ENCODE assay signal across 17 cellular contexts in genomic region chr4:169582203-169582602, GRCh38. TPM values are rescaled to one million over a fixed set of nuclear protein-coding genes. Genes with fewer than 3 reads are reported as not detected.
DNase-seq lines count a peak whose midpoint lies in the region; ATAC-seq and TF ChIP-seq lines count a peak whose summit lies in the region.
"Had no signal": no experiment of that assay in that cellular context is flagged by ENCODE, and none has a peak within 500 bp of the region (broad histone marks: within the 10 kb centered on the region; RNA-seq: fewer than 3 reads in every experiment).

No MANE protein-coding gene starts in this region.

- DNase-seq in NCI-H345 (lab: John Stamatoyannopoulos, UW) (no peak), NCI-H2107 treated with DMSO at 0.1 percent for 48 hours (lab: John Stamatoyannopoulos, UW; ENCODE audit: unreplicated experiment) (no peak)
- no peak for DNase-seq in activated T-cell treated with anti-CD3 and anti-CD28 coated beads, Interleukin-2, amount 50 U/mL, for 72 hours
- DNase-seq in effector memory CD4-positive, alpha-beta T cell = no peak
- DNase-seq: activated CD4-positive, CD25-positive, alpha-beta regulatory T cell; activated gamma-delta T cell; C1 segment of cervical spinal cord; GDM1; left cardiac atrium; NCI-H526 treated with DMSO at 0.1 percent for 48 hours; stomach had no signal

- peaks cover 0 to 2% of the 10 kb centered on the region in 2 donors for H3K36me3 Mint-ChIP-seq in activated T-cell treated with anti-CD3 and anti-CD28 coated beads, Interleukin-2, amount 50 U/mL, for 72 hours (ENCODE audit: insufficient read depth in 2 of 2)

- H3K27ac Mint-ChIP-seq in activated T-cell treated with anti-CD3 and anti-CD28 coated beads, Interleukin-2, amount 50 U/mL, for 72 hours = no peak overlapping the region

- H3K27me3 Mint-ChIP-seq in activated T-cell treated with anti-CD3 and anti-CD28 coated beads, Interleukin-2, amount 50 U/mL, for 72 hours (ENCODE audit: low read depth) = no peaks in the 10 kb centered on the region

- no peak overlapping the region for H2AFZ ChIP-seq in OCI-LY3 (ENCODE audit: low read depth, low read length)

- H3K9ac ChIP-seq in OCI-LY3 (ENCODE audit: low read length) = no peak overlapping the region

- TF ChIP-seq CTCF in OCI-LY3 (IDR thresholded peaks at IDR 0.05; ENCODE audit: low read depth, low read length) = peak; percentile 28

- H3K27me3 ChIP-seq in OCI-LY3 (ENCODE audit: low read depth, low read length) = no peaks in the 10 kb centered on the region
- H3K27me3 ChIP-seq in effector memory CD4-positive, alpha-beta T cell (replicated peaks; ENCODE audit: control insufficient read depth, insufficient read depth, low read length, poor library complexity, severe bottlenecking) = no peaks in the 10 kb centered on the region
- H3K27me3 ChIP-seq: stomach had no signal

- no peaks in the 10 kb centered on the region for H4K20me1 ChIP-seq in OCI-LY3 (ENCODE audit: insufficient read depth, low read length)

- H3K27ac ChIP-seq in OCI-LY3 (ENCODE audit: low read length) = no peak overlapping the region
- H3K27ac ChIP-seq in effector memory CD4-positive, alpha-beta T cell (ENCODE audit: insufficient read depth, low read length, poor library complexity, severe bottlenecking) = no peak overlapping the region
- H3K27ac ChIP-seq: coronary artery, HL-60, stomach had no signal

- H3K9me3 ChIP-seq in OCI-LY3 (ENCODE audit: insufficient read depth, low read length) = no peaks in the 10 kb centered on the region
- no peaks in the 10 kb centered on the region for H3K9me3 ChIP-seq in effector memory CD4-positive, alpha-beta T cell (ENCODE audit: control insufficient read depth, low read length)
- H3K9me3 ChIP-seq: stomach had no signal

- H3K4me3 ChIP-seq in OCI-LY3 (ENCODE audit: low read length) = no peak overlapping the region
- no peak overlapping the region for H3K4me3 ChIP-seq in effector memory CD4-positive, alpha-beta T cell (ENCODE audit: insufficient read depth, low read depth, low read length, poor library complexity, severe bottlenecking)
- H3K4me3 ChIP-seq: coronary artery, stomach had no signal

- peaks cover 7% of the 10 kb centered on the region for H3K4me1 ChIP-seq in OCI-LY3 (ENCODE audit: low read length)
- H3K4me1 ChIP-seq in effector memory CD4-positive, alpha-beta T cell (ENCODE audit: control insufficient read depth, insufficient read depth, low read length, poor library complexity, severe bottlenecking) = no peaks in the 10 kb centered on the region
- H3K4me1 ChIP-seq: stomach had no signal

- H3K36me3 ChIP-seq in OCI-LY3 (replicated peaks; ENCODE audit: low read depth, low read length) = peaks cover 4% of the 10 kb centered on the region
- H3K36me3 ChIP-seq in effector memory CD4-positive, alpha-beta T cell (ENCODE audit: control insufficient read depth, insufficient read depth, low read length) = peaks cover 5% of the 10 kb centered on the region

- ATAC-seq in GM18508 (IDR thresholded peaks at IDR 0.05; ENCODE audit: insufficient read depth, unreplicated experiment) (peak; percentile 81), GM21360 (IDR thresholded peaks at IDR 0.05; ENCODE audit: unreplicated experiment) (peak; percentile 81), HG02973 (IDR thresholded peaks at IDR 0.05; ENCODE audit: unreplicated experiment) (peak; percentile 88)
- ATAC-seq in activated T-cell treated with anti-CD3 and anti-CD28 coated beads, Interleukin-2, amount 50 U/mL, for 72 hours (replicated peaks in 1 of 2) = no peak
- ATAC-seq: left cardiac atrium had no signal

- H3K79me2 ChIP-seq in OCI-LY3 (ENCODE audit: low read length) = no peaks in the 10 kb centered on the region

- no peak overlapping the region for H3K4me3 Mint-ChIP-seq in activated T-cell treated with anti-CD3 and anti-CD28 coated beads, Interleukin-2, amount 50 U/mL, for 72 hours

- H3K4me1 Mint-ChIP-seq in activated T-cell treated with anti-CD3 and anti-CD28 coated beads, Interleukin-2, amount 50 U/mL, for 72 hours (ENCODE audit: low read depth) = peaks cover 5% of the 10 kb centered on the region

- no peak overlapping the region for H3K4me2 ChIP-seq in OCI-LY3 (ENCODE audit: low read length)

- H3K9me3 Mint-ChIP-seq in activated T-cell treated with anti-CD3 and anti-CD28 coated beads, Interleukin-2, amount 50 U/mL, for 72 hours = no peaks in the 10 kb centered on the region

RNA-seq across cellular contexts. Expression of gene NEK1, which starts 30.2 kb away (rescaled TPM):
- 10 to 100 TPM; 15.1 to 15.7 TPM for total RNA-seq in activated T-cell treated with anti-CD3 and anti-CD28 coated beads, Interleukin-2, amount 50 U/mL, for 72 hours

RNA-seq across cellular contexts. Expression of gene CLCN3, which starts 38.2 kb away (rescaled TPM):
- total RNA-seq in activated T-cell treated with anti-CD3 and anti-CD28 coated beads, Interleukin-2, amount 50 U/mL, for 72 hours = 10 to 100 TPM; 28.7 to 31.1 TPM

Comparison
In these comparisons a context has a peak if more than half of its experiments do, and no peak if none do; other contexts are left out.
1. ATAC-seq: peak in GM18508 (single experiment), GM21360 (single experiment) and HG02973 (single experiment); none in activated T-cell treated with anti-CD3 and anti-CD28 coated beads, Interleukin-2, amount 50 U/mL, for 72 hours (0 of 2).